1 cellular context compared by ENCODE assay signal in genomic region chr3:46947545-46947899, GRCh38.
TF ChIP-seq lines count a peak whose summit lies in the region.

No MANE protein-coding gene starts in this region.

TF ChIP-seq in A549, 52 proteins besides CTCF, POLR2A, EP300 and RAD21 (continued from another document):
- no peak for TF ChIP-seq RFX5 (IDR thresholded peaks at IDR 0.05)
